16 cellular contexts compared by ENCODE assay signal in genomic region chr1:16083486-16083885, GRCh38. TPM values are rescaled to one million over a fixed set of nuclear protein-coding genes. Genes with fewer than 3 reads are reported as not detected.
DNase-seq lines count a peak whose midpoint lies in the region; ATAC-seq and TF ChIP-seq lines count a peak whose summit lies in the region.
"Had no signal": no experiment of that assay in that cellular context is flagged by ENCODE, and none has a peak within 500 bp of the region (broad histone marks: within the 10 kb centered on the region; RNA-seq: fewer than 3 reads in every experiment).

No MANE protein-coding gene starts in this region.

- DNase-seq in COR-L47 (lab: John Stamatoyannopoulos, UW) (peak; percentile 53), NT2/D1 (ENCODE audit: low read depth, low spot score) (no peak), left lung (peak in 1 of 2 donors; percentile 68), posterior vena cava (ENCODE audit: low spot score) (peak; percentile 63), HUDEP-2 (lab: John Stamatoyannopoulos, UW; ENCODE audit: unreplicated experiment in 76 of 76) (no peak)
- DNase-seq: EL, KBM-7, MV-4-11, NCI-H1417, NCI-H187 treated with DMSO at 0.1 percent for 48 hours, NCI-H526 treated with DMSO at 0.1 percent for 48 hours, PC-9 had no signal

- peak overlapping the region; percentile 26 for H3K9ac ChIP-seq in NT2/D1 (ENCODE audit: insufficient read length, low read depth)

- TF ChIP-seq CTCF in left lung (IDR thresholded peaks at IDR 0.05), result no peak

- H3K36me3 ChIP-seq in NT2/D1 (ENCODE audit: insufficient read depth, insufficient read length, low read length) (no peaks in the 10 kb centered on the region), left lung (no peaks in the 10 kb centered on the region)

- ATAC-seq in left lung (peak; percentile 37), GM19324 (IDR thresholded peaks at IDR 0.05; ENCODE audit: low FRiP score, unreplicated experiment) (no peak), GM21528 (IDR thresholded peaks at IDR 0.05; ENCODE audit: low FRiP score, unreplicated experiment) (no peak)
- ATAC-seq: Right ventricle myocardium inferior had no signal

- intact Hi-C loops in left lung (cut with DNase I), result no loop called here
- intact Hi-C loops in posterior vena cava (cut with DNase I), result loop anchor here in 1 of 2 donors (5.0 kb wide), 1 partner anchor 59 kb away; no protein-coding TSS in a partner anchor

- no peak overlapping the region for H3K27ac ChIP-seq in left lung
- H3K27ac ChIP-seq: C4-2B, PC-9 had no signal

- H3K9me3 ChIP-seq in NT2/D1 (ENCODE audit: insufficient read depth, low read length) (no peaks in the 10 kb centered on the region), left lung (no peaks in the 10 kb centered on the region)

- H3K4me1 ChIP-seq in NT2/D1 (ENCODE audit: insufficient read depth, insufficient read length) (peaks cover 10% of the 10 kb centered on the region), left lung (peaks cover 0 to 6% of the 10 kb centered on the region in 2 donors)

- H3K4me3 ChIP-seq in NT2/D1 (ENCODE audit: insufficient read length, low read depth), result no peak overlapping the region
- no peak overlapping the region for H3K4me3 ChIP-seq in left lung
- H3K4me3 ChIP-seq: PC-9 had no signal

- H3K27me3 ChIP-seq in NT2/D1 (ENCODE audit: insufficient read depth, insufficient read length), result no peaks in the 10 kb centered on the region
- no peaks in the 10 kb centered on the region for H3K27me3 ChIP-seq in left lung

RNA-seq across cellular contexts. Expression of gene FAM131C, which starts 10.0 kb away (rescaled TPM):
- not detected for total RNA-seq in left lung
- 1 to 10 TPM in 1 of 2 donors, under 1 TPM in 1; 0.88 to 1.2 TPM for total RNA-seq in posterior vena cava

RNA-seq across cellular contexts. Expression of gene CLCNKB, which starts 39.9 kb away (rescaled TPM):
- total RNA-seq in left lung (1 to 10 TPM in 1 of 2 donors, not detected in 1; 1.1 TPM), posterior vena cava (under 1 TPM; 0.62 to 0.88 TPM)

Comparison
In these comparisons a context has a peak if more than half of its experiments do, and no peak if none do; other contexts are left out.
1. DNase-seq: peak in COR-L47 (single experiment) and posterior vena cava (single experiment); none in NT2/D1 (single experiment) and HUDEP-2 (0 of 76).